ENCODE assay signal across 1 cellular context in the genomic region with DNA sequence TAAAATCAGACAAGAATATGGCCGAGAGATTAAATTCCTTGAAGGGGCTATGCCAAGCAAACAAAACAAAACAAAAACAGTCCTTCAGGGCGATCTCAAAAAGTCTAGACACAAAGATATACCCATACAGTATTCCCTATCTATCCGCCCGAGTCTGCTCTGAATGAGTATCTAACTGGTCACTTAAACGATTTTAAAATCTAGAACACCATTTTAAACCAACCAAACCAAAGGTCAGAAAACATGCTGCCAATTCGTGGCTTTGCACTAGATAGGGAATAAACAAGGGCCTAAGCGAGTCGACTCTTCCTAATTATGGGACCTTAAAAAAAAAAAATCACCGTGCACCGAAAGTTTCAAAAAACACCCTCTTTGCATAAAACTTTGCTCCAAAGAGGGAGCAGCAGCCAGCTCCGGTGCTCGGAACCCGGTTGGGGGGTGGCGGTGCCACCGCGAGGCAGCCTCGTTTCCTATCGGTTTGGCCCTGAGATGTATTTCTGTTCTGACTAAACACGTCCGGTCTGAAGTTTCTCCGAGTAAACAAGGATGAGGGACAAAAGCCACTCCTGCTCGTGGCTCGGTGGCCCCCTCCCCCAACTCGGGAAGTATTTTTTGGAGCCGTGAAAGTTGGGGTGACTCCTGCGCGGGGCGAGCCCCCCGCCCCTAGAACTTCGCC.
TF ChIP-seq lines count a peak whose summit lies in the region.

No MANE protein-coding gene starts in this region.

TF ChIP-seq in HepG2, 621 proteins besides CTCF, POLR2A, EP300 and RAD21 (continued from another document and continues in another):
- TF ChIP-seq, protein P1, sequence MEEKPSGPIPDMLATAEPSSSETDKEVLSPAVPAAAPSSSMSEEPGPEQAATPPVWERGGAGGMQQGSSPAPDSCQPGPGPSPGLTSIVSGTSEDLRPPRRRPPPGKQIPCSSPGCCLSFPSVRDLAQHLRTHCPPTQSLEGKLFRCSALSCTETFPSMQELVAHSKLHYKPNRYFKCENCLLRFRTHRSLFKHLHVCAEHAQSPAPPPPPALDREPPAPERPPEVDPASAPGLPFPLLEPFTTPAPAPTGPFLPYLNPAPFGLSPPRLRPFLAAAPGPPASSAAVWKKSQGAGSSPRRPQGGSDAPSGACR (CRISPR knock-in tag; IDR thresholded peaks at IDR 0.05) = no peak
- TF ChIP-seq TMF1 (CRISPR knock-in tag; IDR thresholded peaks at IDR 0.05; ENCODE audit: low read depth) (peak; percentile 31; the same call in 1 of the 2 replicates), SYNCRIP (IDR thresholded peaks at IDR 0.05; ENCODE audit: insufficient read depth, low read depth, low read length) (no peak), MAFF (IDR thresholded peaks at IDR 0.05; ENCODE audit: low read depth, low read length) (no peak), ZBTB38 (CRISPR knock-in tag; IDR thresholded peaks at IDR 0.05) (no peak), NFIB (CRISPR knock-in tag; IDR thresholded peaks at IDR 0.05; ENCODE audit: borderline replicate concordance) (no peak), ZNF614 (CRISPR knock-in tag; IDR thresholded peaks at IDR 0.05; ENCODE audit: borderline replicate concordance) (no peak), ZNF879 (CRISPR knock-in tag; IDR thresholded peaks at IDR 0.05) (no peak), TRIM24 (CRISPR knock-in tag; IDR thresholded peaks at IDR 0.05) (no peak), ZC3H13 (CRISPR knock-in tag; IDR thresholded peaks at IDR 0.05) (no peak), CSRNP2 (CRISPR knock-in tag; conservative IDR thresholded peaks at IDR 0.05; ENCODE audit: low read depth) (no peak), FOSL1 (CRISPR knock-in tag; IDR thresholded peaks at IDR 0.05; ENCODE audit: borderline replicate concordance) (no peak), RNF219 (CRISPR knock-in tag; IDR thresholded peaks at IDR 0.05) (no peak), KDM5A (IDR thresholded peaks at IDR 0.05; ENCODE audit: borderline replicate concordance, low read length) (peak; percentile 19; the same call in 1 of the 2 replicates), BCL6 (CRISPR knock-in tag; IDR thresholded peaks at IDR 0.05) (0 out of 2 replicates have a peak, but pooled peaks have one; percentile 9), SUZ12 (IDR thresholded peaks at IDR 0.05; ENCODE audit: low read depth, low read length) (no peak), HMG20A (CRISPR knock-in tag; IDR thresholded peaks at IDR 0.05; ENCODE audit: borderline replicate concordance) (peak; percentile 27), FOXA3 (CRISPR knock-in tag; IDR thresholded peaks at IDR 0.05) (peak; percentile 80), PHF21A (CRISPR knock-in tag; IDR thresholded peaks at IDR 0.05) (0 out of 2 replicates have a peak, but pooled peaks have one; percentile 32), ZNF766 (CRISPR knock-in tag; IDR thresholded peaks at IDR 0.05; ENCODE audit: borderline replicate concordance) (no peak), ZNF674 (CRISPR knock-in tag; IDR thresholded peaks at IDR 0.05; ENCODE audit: low read depth) (no peak), ZNF543 (CRISPR knock-in tag; IDR thresholded peaks at IDR 0.05) (no peak), MAZ (IDR thresholded peaks at IDR 0.05; ENCODE audit: borderline replicate concordance, low read depth, low read length) (no peak), MAZ (CRISPR knock-in tag; IDR thresholded peaks at IDR 0.05; ENCODE audit: low read depth) (no peak), POLR2AphosphoS2 (IDR thresholded peaks at IDR 0.05; ENCODE audit: low read depth, low read length) (0 out of 2 replicates have a peak, but pooled peaks have one; percentile 52), ETV5 (CRISPR knock-in tag; IDR thresholded peaks at IDR 0.05; ENCODE audit: borderline replicate concordance) (peak; percentile 57), ZNF552 (CRISPR knock-in tag; IDR thresholded peaks at IDR 0.05; ENCODE audit: borderline replicate concordance) (no peak), ZEB1 (IDR thresholded peaks at IDR 0.05; ENCODE audit: insufficient replicate concordance, low read depth) (no peak), ZNF496 (CRISPR knock-in tag; IDR thresholded peaks at IDR 0.05; ENCODE audit: insufficient replicate concordance) (no peak), SAP130 (CRISPR knock-in tag; IDR thresholded peaks at IDR 0.05; ENCODE audit: low read depth) (peak; percentile 20; the same call in 1 of the 2 replicates), ZNF382 (CRISPR knock-in tag; IDR thresholded peaks at IDR 0.05; ENCODE audit: borderline replicate concordance) (no peak), HNF4A (CRISPR knock-in tag; IDR thresholded peaks at IDR 0.05) (0 out of 2 replicates have a peak, but pooled peaks have one; percentile 4), ZC3H4 (CRISPR knock-in tag; IDR thresholded peaks at IDR 0.05; ENCODE audit: borderline replicate concordance) (peak; percentile 69; the same call in 1 of the 2 replicates), HOMEZ (CRISPR knock-in tag; IDR thresholded peaks at IDR 0.05; ENCODE audit: low read depth) (0 out of 2 replicates have a peak, but pooled peaks have one; percentile 9), ZNF329 (CRISPR knock-in tag; IDR thresholded peaks at IDR 0.05; ENCODE audit: low read depth) (no peak), TFDP1 (CRISPR knock-in tag; IDR thresholded peaks at IDR 0.05; ENCODE audit: borderline replicate concordance) (no peak), TARDBP (CRISPR knock-in tag; IDR thresholded peaks at IDR 0.05) (no peak)
- TF ChIP-seq, protein P2, sequence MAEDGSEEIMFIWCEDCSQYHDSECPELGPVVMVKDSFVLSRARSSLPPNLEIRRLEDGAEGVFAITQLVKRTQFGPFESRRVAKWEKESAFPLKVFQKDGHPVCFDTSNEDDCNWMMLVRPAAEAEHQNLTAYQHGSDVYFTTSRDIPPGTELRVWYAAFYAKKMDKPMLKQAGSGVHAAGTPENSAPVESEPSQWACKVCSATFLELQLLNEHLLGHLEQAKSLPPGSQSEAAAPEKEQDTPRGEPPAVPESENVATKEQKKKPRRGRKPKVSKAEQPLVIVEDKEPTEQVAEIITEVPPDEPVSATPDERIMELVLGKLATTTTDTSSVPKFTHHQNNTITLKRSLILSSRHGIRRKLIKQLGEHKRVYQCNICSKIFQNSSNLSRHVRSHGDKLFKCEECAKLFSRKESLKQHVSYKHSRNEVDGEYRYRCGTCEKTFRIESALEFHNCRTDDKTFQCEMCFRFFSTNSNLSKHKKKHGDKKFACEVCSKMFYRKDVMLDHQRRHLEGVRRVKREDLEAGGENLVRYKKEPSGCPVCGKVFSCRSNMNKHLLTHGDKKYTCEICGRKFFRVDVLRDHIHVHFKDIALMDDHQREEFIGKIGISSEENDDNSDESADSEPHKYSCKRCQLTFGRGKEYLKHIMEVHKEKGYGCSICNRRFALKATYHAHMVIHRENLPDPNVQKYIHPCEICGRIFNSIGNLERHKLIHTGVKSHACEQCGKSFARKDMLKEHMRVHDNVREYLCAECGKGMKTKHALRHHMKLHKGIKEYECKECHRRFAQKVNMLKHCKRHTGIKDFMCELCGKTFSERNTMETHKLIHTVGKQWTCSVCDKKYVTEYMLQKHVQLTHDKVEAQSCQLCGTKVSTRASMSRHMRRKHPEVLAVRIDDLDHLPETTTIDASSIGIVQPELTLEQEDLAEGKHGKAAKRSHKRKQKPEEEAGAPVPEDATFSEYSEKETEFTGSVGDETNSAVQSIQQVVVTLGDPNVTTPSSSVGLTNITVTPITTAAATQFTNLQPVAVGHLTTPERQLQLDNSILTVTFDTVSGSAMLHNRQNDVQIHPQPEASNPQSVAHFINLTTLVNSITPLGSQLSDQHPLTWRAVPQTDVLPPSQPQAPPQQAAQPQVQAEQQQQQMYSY (CRISPR knock-in tag; IDR thresholded peaks at IDR 0.05) = peak; percentile 23; the same call in 1 of the 2 replicates
- TF ChIP-seq, protein P3, sequence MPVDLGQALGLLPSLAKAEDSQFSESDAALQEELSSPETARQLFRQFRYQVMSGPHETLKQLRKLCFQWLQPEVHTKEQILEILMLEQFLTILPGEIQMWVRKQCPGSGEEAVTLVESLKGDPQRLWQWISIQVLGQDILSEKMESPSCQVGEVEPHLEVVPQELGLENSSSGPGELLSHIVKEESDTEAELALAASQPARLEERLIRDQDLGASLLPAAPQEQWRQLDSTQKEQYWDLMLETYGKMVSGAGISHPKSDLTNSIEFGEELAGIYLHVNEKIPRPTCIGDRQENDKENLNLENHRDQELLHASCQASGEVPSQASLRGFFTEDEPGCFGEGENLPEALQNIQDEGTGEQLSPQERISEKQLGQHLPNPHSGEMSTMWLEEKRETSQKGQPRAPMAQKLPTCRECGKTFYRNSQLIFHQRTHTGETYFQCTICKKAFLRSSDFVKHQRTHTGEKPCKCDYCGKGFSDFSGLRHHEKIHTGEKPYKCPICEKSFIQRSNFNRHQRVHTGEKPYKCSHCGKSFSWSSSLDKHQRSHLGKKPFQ (CRISPR knock-in tag; IDR thresholded peaks at IDR 0.05; ENCODE audit: insufficient replicate concordance) = no peak
- TF ChIP-seq, protein P4, sequence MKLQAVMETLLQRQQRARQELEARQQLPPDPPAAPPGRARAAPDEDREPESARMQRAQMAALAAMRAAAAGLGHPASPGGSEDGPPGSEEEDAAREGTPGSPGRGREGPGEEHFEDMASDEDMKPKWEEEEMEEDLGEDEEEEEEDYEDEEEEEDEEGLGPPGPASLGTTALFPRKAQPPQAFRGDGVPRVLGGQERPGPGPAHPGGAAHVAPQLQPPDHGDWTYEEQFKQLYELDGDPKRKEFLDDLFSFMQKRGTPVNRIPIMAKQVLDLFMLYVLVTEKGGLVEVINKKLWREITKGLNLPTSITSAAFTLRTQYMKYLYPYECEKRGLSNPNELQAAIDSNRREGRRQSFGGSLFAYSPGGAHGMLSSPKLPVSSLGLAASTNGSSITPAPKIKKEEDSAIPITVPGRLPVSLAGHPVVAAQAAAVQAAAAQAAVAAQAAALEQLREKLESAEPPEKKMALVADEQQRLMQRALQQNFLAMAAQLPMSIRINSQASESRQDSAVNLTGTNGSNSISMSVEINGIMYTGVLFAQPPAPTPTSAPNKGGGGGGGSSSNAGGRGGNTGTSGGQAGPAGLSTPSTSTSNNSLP (IDR thresholded peaks at IDR 0.05; ENCODE audit: low read depth, low read length) = no peak
- TF ChIP-seq, protein P5, sequence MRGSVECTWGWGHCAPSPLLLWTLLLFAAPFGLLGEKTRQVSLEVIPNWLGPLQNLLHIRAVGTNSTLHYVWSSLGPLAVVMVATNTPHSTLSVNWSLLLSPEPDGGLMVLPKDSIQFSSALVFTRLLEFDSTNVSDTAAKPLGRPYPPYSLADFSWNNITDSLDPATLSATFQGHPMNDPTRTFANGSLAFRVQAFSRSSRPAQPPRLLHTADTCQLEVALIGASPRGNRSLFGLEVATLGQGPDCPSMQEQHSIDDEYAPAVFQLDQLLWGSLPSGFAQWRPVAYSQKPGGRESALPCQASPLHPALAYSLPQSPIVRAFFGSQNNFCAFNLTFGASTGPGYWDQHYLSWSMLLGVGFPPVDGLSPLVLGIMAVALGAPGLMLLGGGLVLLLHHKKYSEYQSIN (CRISPR knock-in tag; IDR thresholded peaks at IDR 0.05; ENCODE audit: borderline replicate concordance) = no peak
- TF ChIP-seq, protein P6, sequence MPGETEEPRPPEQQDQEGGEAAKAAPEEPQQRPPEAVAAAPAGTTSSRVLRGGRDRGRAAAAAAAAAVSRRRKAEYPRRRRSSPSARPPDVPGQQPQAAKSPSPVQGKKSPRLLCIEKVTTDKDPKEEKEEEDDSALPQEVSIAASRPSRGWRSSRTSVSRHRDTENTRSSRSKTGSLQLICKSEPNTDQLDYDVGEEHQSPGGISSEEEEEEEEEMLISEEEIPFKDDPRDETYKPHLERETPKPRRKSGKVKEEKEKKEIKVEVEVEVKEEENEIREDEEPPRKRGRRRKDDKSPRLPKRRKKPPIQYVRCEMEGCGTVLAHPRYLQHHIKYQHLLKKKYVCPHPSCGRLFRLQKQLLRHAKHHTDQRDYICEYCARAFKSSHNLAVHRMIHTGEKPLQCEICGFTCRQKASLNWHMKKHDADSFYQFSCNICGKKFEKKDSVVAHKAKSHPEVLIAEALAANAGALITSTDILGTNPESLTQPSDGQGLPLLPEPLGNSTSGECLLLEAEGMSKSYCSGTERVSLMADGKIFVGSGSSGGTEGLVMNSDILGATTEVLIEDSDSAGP (CRISPR knock-in tag; IDR thresholded peaks at IDR 0.05; ENCODE audit: borderline replicate concordance) = 0 out of 2 replicates have a peak, but pooled peaks have one; percentile 14
